In genomic region chr9:110180713-110181434, GRCh38 we compare ENCODE assay signal across 13 cellular contexts. TPM values are rescaled to one million over a fixed set of nuclear protein-coding genes. Genes with fewer than 3 reads are reported as not detected.
A peak's percentile ranks its signal among the peaks of the same experiment; 100 is the strongest.
DNase-seq lines count a peak whose midpoint lies in the region; ATAC-seq, FAIRE-seq and TF ChIP-seq lines count a peak whose summit lies in the region.
"Had no signal": no experiment of that assay in that cellular context is flagged by ENCODE, and none has a peak within 500 bp of the region (broad histone marks: within the 10 kb centered on the region; RNA-seq: fewer than 3 reads in every experiment).

No MANE protein-coding gene starts in this region.

- H3K4me3 ChIP-seq in A549: no peak overlapping the region
- H3K4me3 ChIP-seq in HFF-Myc (replicated peaks; ENCODE audit: low read depth, low read length): no peak overlapping the region
- H3K4me3 ChIP-seq in adipocyte (ENCODE audit: low read length): no peak overlapping the region
- H3K4me3 ChIP-seq: spleen had no signal

- no peak for TF ChIP-seq RAD21 in A549 (conservative IDR thresholded peaks at IDR 0.05 in 1 of 2, IDR thresholded peaks at IDR 0.05 in 1 of 2)

- WGBS in A549 (ENCODE audit: missing lambda C conversion rate): 57% methylated on average over 7 of the region's 7 CpGs

- no peak for TF ChIP-seq EP300 in A549 (IDR thresholded peaks at IDR 0.05)

- POLR2A ChIA-PET in A549 (lab: Yijun Ruan, JAX): no interaction called here

- FAIRE-seq in A549 (lab: Jason Lieb, UNC): no peak
- FAIRE-seq in GM12892 (lab: Jason Lieb, UNC): no peak

- TF ChIP-seq CTCF in A549 (IDR thresholded peaks at IDR 0.05): no peak
- TF ChIP-seq CTCF in HFF-Myc (IDR thresholded peaks at IDR 0.05; ENCODE audit: low read depth, low read length, missing control alignments): no peak

- CTCF ChIA-PET in A549 (lab: Yijun Ruan, JAX): interaction anchor here (1.0 to 17.3 kb wide), 6 partner anchors 9 to 442 kb away, joined by 3 to 196 read pairs (median 5); no protein-coding TSS in a partner anchor

- H3K9me3 ChIP-seq in A549: no peaks in the 10 kb centered on the region
- no peaks in the 10 kb centered on the region for H3K9me3 ChIP-seq in adipocyte (ENCODE audit: control insufficient read depth, low read length)
- H3K9me3 ChIP-seq: BE2C, spleen had no signal

- peaks cover 26% of the 10 kb centered on the region for H3K4me1 ChIP-seq in A549
- H3K4me1 ChIP-seq in adipocyte (ENCODE audit: control insufficient read depth, insufficient read depth, low read length): peaks cover 23% of the 10 kb centered on the region
- H3K4me1 ChIP-seq: BE2C had no signal

- H3K4me2 ChIP-seq in A549: peak overlapping the region; percentile 52

- intact Hi-C loops in Right ventricle myocardium superior (cut with DNase I): loop anchor here (5.0 kb wide), 1 partner anchor 446 kb away; no protein-coding TSS in a partner anchor

- DNase-seq in A549 (ENCODE audit: low read depth in 1 of 2, low spot score in 1 of 2) (peak in 1 of 2 experiments; percentile 50), HFF-Myc (ENCODE audit: extremely low read depth, low read depth) (peak; percentile 11), adipocyte (ENCODE audit: low read depth) (peak; percentile 40), glomerular endothelial cell (ENCODE audit: extremely low read depth, low read depth, low spot score) (peak; percentile 22), GM12892 (ENCODE audit: insufficient read length) (no peak), Right ventricle myocardium superior (no peak)
- no peak for DNase-seq in activated CD8-positive, alpha-beta memory T cell treated with anti-CD3 and anti-CD28 coated beads for 24 hours
- DNase-seq: activated CD8-positive, alpha-beta T cell treated with anti-CD3 and anti-CD28 coated beads for 36 hours; amniotic stem cell; BE2C; NCI-H1694 treated with DMSO at 0.1 percent for 48 hours; spleen had no signal

- no peaks in the 10 kb centered on the region for H3K27me3 ChIP-seq in adipocyte (replicated peaks; ENCODE audit: control insufficient read depth, insufficient read depth, low read length)
- H3K27me3 ChIP-seq: BE2C, spleen had no signal

- no peak overlapping the region for H3K9ac ChIP-seq in adipocyte (ENCODE audit: low read length)

- peak overlapping the region; percentile 53 to 75 for H3K27ac ChIP-seq in A549
- H3K27ac ChIP-seq: spleen had no signal

- H3K36me3 ChIP-seq in adipocyte (ENCODE audit: control insufficient read depth, insufficient read depth, low read length, severe bottlenecking): no peaks in the 10 kb centered on the region
- H3K36me3 ChIP-seq: BE2C, spleen had no signal

- TF ChIP-seq POLR2A in A549 (IDR thresholded peaks at IDR 0.05; ENCODE audit: low read length) (no peak), GM12892 (IDR thresholded peaks at IDR 0.05; ENCODE audit: low read depth, low read length) (no peak)

- ATAC-seq in A549 (peak; percentile 19 to 41; a peak in 4 of 6 replicates), GM18867 (IDR thresholded peaks at IDR 0.05; ENCODE audit: unreplicated experiment) (no peak), Right ventricle myocardium superior (ENCODE audit: poor library complexity) (no peak)
- ATAC-seq: activated CD8-positive, alpha-beta T cell treated with anti-CD3 and anti-CD28 coated beads for 36 hours had no signal

TF ChIP-seq in A549, 52 proteins besides CTCF, POLR2A, EP300 and RAD21:
- TF ChIP-seq ELK1 (IDR thresholded peaks at IDR 0.05; ENCODE audit: low read depth, low read length) (no peak), HEYL (CRISPR knock-in tag; IDR thresholded peaks at IDR 0.05) (no peak), RFX5 (IDR thresholded peaks at IDR 0.05) (peak; percentile 80), KDM5A (IDR thresholded peaks at IDR 0.05) (no peak), HOXB13 (CRISPR knock-in tag; IDR thresholded peaks at IDR 0.05; ENCODE audit: low read depth) (no peak), FOSL2 (IDR thresholded peaks at IDR 0.05) (peak; percentile 19; the same call in 1 of the 2 replicates), FOSL2 (CRISPR knock-in tag; IDR thresholded peaks at IDR 0.05) (no peak; the same call in 1 of the 2 replicates), JUNB (IDR thresholded peaks at IDR 0.05) (no peak), ATOH8 (CRISPR knock-in tag; IDR thresholded peaks at IDR 0.05; ENCODE audit: low read depth) (0 out of 2 replicates have a peak, but pooled peaks have one; percentile 12), MAFK (IDR thresholded peaks at IDR 0.05; ENCODE audit: partially characterized antibody) (peak; percentile 78), RARB (CRISPR knock-in tag; IDR thresholded peaks at IDR 0.05) (no peak), EHF (CRISPR knock-in tag; IDR thresholded peaks at IDR 0.05) (0 out of 2 replicates have a peak, but pooled peaks have one; percentile 32), NFE2L2 (conservative IDR thresholded peaks at IDR 0.05; ENCODE audit: low read length) (peak; percentile 24; the same call in 1 of the 2 replicates), JUN (IDR thresholded peaks at IDR 0.05) (no peak), ESRRA (IDR thresholded peaks at IDR 0.05; ENCODE audit: borderline replicate concordance, low read length) (no peak)

RNA-seq across cellular contexts. Expression of gene C9orf152, which starts 27.1 kb away (rescaled TPM):
- polyA plus RNA-seq in A549 (2011; rRNA removed): 0.79 and 1.3 TPM in 2 replicates
- polyA plus RNA-seq in A549 (2012; cell fraction: cytosol; rRNA removed): 0.01 TPM in 2 replicates
- polyA plus RNA-seq in A549 (2012; cell fraction: nucleus; rRNA removed): not detected in 2 replicates
- 0.05 to 0.15 TPM (median 0.10 TPM) in 3 replicates for polyA plus RNA-seq in A549 (2017; fragmentation: RNase III; extraction: RNeasy Plus Mini Kit Qiagen cat#74134 plus additional on column Dnase treatment)
- 0.34 and 0.66 TPM in 2 replicates for polyA minus RNA-seq in A549 (2011; rRNA and poly(A)+ RNA removed)
- total RNA-seq in glomerular endothelial cell: not detected in 2 replicates
- 0.45 TPM for polyA plus RNA-seq in GM12892 (2012; ENCODE audit: missing spikeins)
- not detected for total RNA-seq in Right ventricle myocardium superior
- total RNA-seq: activated CD8-positive, alpha-beta T cell treated with anti-CD3 and anti-CD28 coated beads for 36 hours; spleen had no signal
- polyA plus RNA-seq: spleen had no signal

Comparison
In these comparisons a context has a peak if more than half of its experiments do, and no peak if none do; other contexts are left out.
1. ATAC-seq: peak in A549 (2 of 2); none in GM18867 (single experiment) and Right ventricle myocardium superior (single experiment).
2. DNase-seq: peak in HFF-Myc (single experiment), adipocyte (single experiment) and glomerular endothelial cell (single experiment); none in GM12892 (single experiment), activated CD8-positive, alpha-beta memory T cell treated with anti-CD3 and anti-CD28 coated beads for 24 hours (single experiment) and Right ventricle myocardium superior (single experiment).